ENCODE assay signal across 8 cellular contexts in the genomic region with DNA sequence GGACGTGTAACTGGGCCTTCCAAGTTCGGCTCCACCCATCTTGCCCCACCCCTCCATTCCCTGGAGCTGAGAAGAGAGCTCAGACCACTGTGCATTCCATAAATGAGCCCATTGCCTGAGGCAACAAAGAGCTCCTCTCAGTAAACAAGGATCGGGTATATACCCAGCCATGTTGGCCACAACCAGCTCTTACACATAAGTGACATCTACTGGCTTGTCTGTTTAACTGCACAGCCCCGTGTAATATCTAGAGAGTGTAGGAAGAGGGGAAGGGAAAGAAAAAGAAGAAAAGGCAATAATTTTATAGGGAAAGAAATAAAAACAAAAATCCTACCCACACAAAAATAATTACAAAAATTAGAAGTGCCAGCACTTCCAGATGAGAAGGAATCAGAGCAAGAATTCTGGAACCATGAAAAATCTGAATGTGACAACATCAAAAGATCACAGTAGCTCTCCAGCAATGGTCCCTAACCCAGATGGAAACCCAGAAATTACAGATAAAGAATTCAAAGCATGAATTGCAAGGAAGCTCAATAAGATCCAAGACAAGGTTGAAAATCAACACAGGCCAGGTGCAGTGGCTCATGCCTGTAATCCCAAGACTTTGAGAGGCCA.
A peak's percentile ranks its signal among the peaks of the same experiment; 100 is the strongest.
DNase-seq lines count a peak whose midpoint lies in the region; ATAC-seq and TF ChIP-seq lines count a peak whose summit lies in the region.

No MANE protein-coding gene starts in this region.

- no peaks in the 10 kb centered on the region for H3K79me2 ChIP-seq in Loucy (ENCODE audit: insufficient read depth, low read length)

- no peaks in the 10 kb centered on the region for H4K20me1 ChIP-seq in Loucy (ENCODE audit: insufficient read depth, low read length, poor library complexity, severe bottlenecking)

- peaks cover 4% of the 10 kb centered on the region for H3K36me3 Mint-ChIP-seq in CD4-positive, CD25-positive, alpha-beta regulatory T cell
- peaks cover 66% of the 10 kb centered on the region for H3K36me3 Mint-ChIP-seq in activated CD4-positive, alpha-beta T cell treated with anti-CD3 and anti-CD28 coated beads for 36 hours (ENCODE audit: low read depth)

- peaks cover 0 to 21% (median 5%) of the 10 kb centered on the region in 7 donors for H3K9me3 Mint-ChIP-seq in CD4-positive, CD25-positive, alpha-beta regulatory T cell
- peaks cover 34% of the 10 kb centered on the region for H3K9me3 Mint-ChIP-seq in activated CD4-positive, alpha-beta T cell treated with anti-CD3 and anti-CD28 coated beads for 36 hours (ENCODE audit: low read depth)

- H3K36me3 ChIP-seq in CD4-positive, CD25-positive, alpha-beta regulatory T cell (ENCODE audit: control insufficient read depth, insufficient read depth, low read length), result no peaks in the 10 kb centered on the region
- no peaks in the 10 kb centered on the region for H3K36me3 ChIP-seq in Loucy (ENCODE audit: insufficient read depth, low read length)
- no peaks in the 10 kb centered on the region for H3K36me3 ChIP-seq in psoas muscle (ENCODE audit: insufficient read depth in 1 of 2, low read depth in 1 of 2)

- no peaks in the 10 kb centered on the region for H3K9me2 ChIP-seq in Loucy (replicated peaks; ENCODE audit: low read depth, low read length)

- peak overlapping the region; percentile 38 for H3K4me3 ChIP-seq in CD4-positive, CD25-positive, alpha-beta regulatory T cell (ENCODE audit: low read depth, low read length)
- H3K4me3 ChIP-seq in Loucy (ENCODE audit: low read length, poor library complexity, severe bottlenecking) (no peak overlapping the region), psoas muscle (no peak overlapping the region)

- peak overlapping the region; percentile 77 for H2AFZ ChIP-seq in Loucy (ENCODE audit: low read length)

- peak overlapping the region; percentile 24 for H3K4me2 ChIP-seq in Loucy (ENCODE audit: low read depth, low read length, poor library complexity, severe bottlenecking)

- no peaks in the 10 kb centered on the region for H3K27me3 Mint-ChIP-seq in CD4-positive, CD25-positive, alpha-beta regulatory T cell
- H3K27me3 Mint-ChIP-seq in activated CD4-positive, alpha-beta T cell treated with anti-CD3 and anti-CD28 coated beads for 36 hours, result no peaks in the 10 kb centered on the region

- peak; percentile 78 to 87 for ATAC-seq in CD4-positive, CD25-positive, alpha-beta regulatory T cell (ENCODE audit: low read depth in 2 of 2)
- peak; percentile 62 for ATAC-seq in GM19328 (IDR thresholded peaks at IDR 0.05; ENCODE audit: unreplicated experiment)
- peak; percentile 62 for ATAC-seq in activated CD4-positive, alpha-beta T cell treated with anti-CD3 and anti-CD28 coated beads for 36 hours
- ATAC-seq in psoas muscle, result peak in 3 of 4 donors; percentile 61 to 69 (median 66)
- no peak for ATAC-seq in GM21825 (IDR thresholded peaks at IDR 0.05; ENCODE audit: unreplicated experiment)

- peaks cover 4 to 10% of the 10 kb centered on the region in 2 experiments for H3K9me3 ChIP-seq in CD4-positive, CD25-positive, alpha-beta regulatory T cell (ENCODE audit: control insufficient read depth in 2 of 2, low read length in 2 of 2)
- no peaks in the 10 kb centered on the region for H3K9me3 ChIP-seq in Loucy (ENCODE audit: insufficient read depth, low read depth, low read length)
- no peaks in the 10 kb centered on the region for H3K9me3 ChIP-seq in psoas muscle

- H3K27me3 ChIP-seq in CD4-positive, CD25-positive, alpha-beta regulatory T cell (ENCODE audit: control insufficient read depth, insufficient read depth, low read length), result no peaks in the 10 kb centered on the region
- H3K27me3 ChIP-seq in Loucy (ENCODE audit: insufficient read depth, low read length, poor library complexity, severe bottlenecking), result no peaks in the 10 kb centered on the region
- H3K27me3 ChIP-seq in psoas muscle (ENCODE audit: insufficient read depth in 3 of 3, low read length in 2 of 3), result no peaks in the 10 kb centered on the region

- POLR2A ChIA-PET in activated CD4-positive, alpha-beta T cell treated with anti-CD3 and anti-CD28 coated beads for 36 hours (lab: Charles Lee), result interaction anchor here (0.7 to 1.8 kb wide), 6 partner anchors 91 to 365 kb away, joined by 4 to 8 read pairs (median 5); no protein-coding TSS in a partner anchor

- intact Hi-C loops in activated CD4-positive, alpha-beta T cell treated with anti-CD3 and anti-CD28 coated beads for 36 hours (cut with DNase I, micrococcal nuclease), result loop anchor here (1.0 to 10.0 kb wide), 9 partner anchors 90 to 1183 kb away; a partner anchor contains a TSS
- intact Hi-C loops in psoas muscle (cut with DNase I), result loop anchor here in 1 of 2 donors (5.0 to 10.0 kb wide), 2 partner anchors 323 to 365 kb away; a partner anchor contains a TSS

- H3K27ac ChIP-seq in CD4-positive, CD25-positive, alpha-beta regulatory T cell (ENCODE audit: insufficient read depth, low read length, poor library complexity, severe bottlenecking), result peak overlapping the region; percentile 34
- H3K27ac ChIP-seq in epithelial cell of prostate, result no peak overlapping the region
- H3K27ac ChIP-seq in psoas muscle, result no peak overlapping the region

- no peak overlapping the region for H3K9ac ChIP-seq in Loucy (ENCODE audit: low read depth, low read length, poor library complexity, severe bottlenecking)

- H3K4me1 ChIP-seq in CD4-positive, CD25-positive, alpha-beta regulatory T cell (ENCODE audit: control insufficient read depth, insufficient read depth, low read length, poor library complexity, severe bottlenecking), result peaks cover 34% of the 10 kb centered on the region
- H3K4me1 ChIP-seq in Loucy (ENCODE audit: insufficient read depth, low read length, poor library complexity, severe bottlenecking), result peaks cover 18% of the 10 kb centered on the region
- peaks cover 10% of the 10 kb centered on the region for H3K4me1 ChIP-seq in psoas muscle

- H3K4me3 Mint-ChIP-seq in CD4-positive, CD25-positive, alpha-beta regulatory T cell, result peak overlapping the region in 3 of 4 donors; percentile 4 to 79 (median 75)
- no peak overlapping the region for H3K4me3 Mint-ChIP-seq in activated CD4-positive, alpha-beta T cell treated with anti-CD3 and anti-CD28 coated beads for 36 hours

- H3F3A ChIP-seq in Loucy (ENCODE audit: low read depth), result no peaks in the 10 kb centered on the region

- peak in 2 of 3 donors; percentile 63 to 75 for DNase-seq in CD4-positive, CD25-positive, alpha-beta regulatory T cell
- DNase-seq in activated CD4-positive, alpha-beta T cell treated with anti-CD3 and anti-CD28 coated beads for 36 hours, result peak; percentile 64
- peak; percentile 68 for DNase-seq in epithelial cell of prostate (ENCODE audit: low read depth, low spot score)
- no peak for DNase-seq in psoas muscle
- DNase-seq in 8988T, result no peak

- 60 to 69% (median 67%) methylated on average over 4 of the region's 4 CpGs for WGBS in psoas muscle, 3 donors

- peak overlapping the region in 1 of 3 donors; percentile 90 for H3K27ac Mint-ChIP-seq in CD4-positive, CD25-positive, alpha-beta regulatory T cell
- peak overlapping the region; percentile 100 for H3K27ac Mint-ChIP-seq in activated CD4-positive, alpha-beta T cell treated with anti-CD3 and anti-CD28 coated beads for 36 hours

- TF ChIP-seq CTCF in Loucy (conservative IDR thresholded peaks at IDR 0.05; ENCODE audit: low read length), result peak; percentile 94
- peak; percentile 43 for TF ChIP-seq CTCF in psoas muscle (IDR thresholded peaks at IDR 0.05)

- CTCF ChIA-PET in activated CD4-positive, alpha-beta T cell treated with anti-CD3 and anti-CD28 coated beads for 36 hours (lab: Charles Lee), result interaction anchor here (0.5 to 4.5 kb wide), 58 partner anchors 9 to 378 kb away, joined by 3 to 47 read pairs (median 5); a partner anchor contains a TSS

- H3K4me1 Mint-ChIP-seq in CD4-positive, CD25-positive, alpha-beta regulatory T cell, result peaks cover 33 to 53% (median 44%) of the 10 kb centered on the region in 4 donors
- H3K4me1 Mint-ChIP-seq in activated CD4-positive, alpha-beta T cell treated with anti-CD3 and anti-CD28 coated beads for 36 hours, result peaks cover 96% of the 10 kb centered on the region

Comparison
In these comparisons a context has a peak if more than half of its experiments do, and no peak if none do; other contexts are left out.
1. DNase-seq: peak in CD4-positive, CD25-positive, alpha-beta regulatory T cell (2 of 3), activated CD4-positive, alpha-beta T cell treated with anti-CD3 and anti-CD28 coated beads for 36 hours (single experiment) and epithelial cell of prostate (single experiment); none in psoas muscle (0 of 2) and 8988T (single experiment).